ENCODE assay signal across 1 cellular context in genomic region chr12:53625946-53626701, GRCh38.
A peak's percentile ranks its signal among the peaks of the same experiment; 100 is the strongest.
TF ChIP-seq lines count a peak whose summit lies in the region.

TSS of gene ATF7 (minus strand) at chr12:53626382. CDS start at chr12:53601000, 25,382 bp downstream.

TF ChIP-seq in HepG2, 621 proteins besides CTCF, POLR2A, EP300 and RAD21 (continued from another document and continues in another):
- TF ChIP-seq ZBTB3 (CRISPR knock-in tag; IDR thresholded peaks at IDR 0.05; ENCODE audit: borderline replicate concordance, low read depth): no peak
- no peak for TF ChIP-seq ZNF142 (CRISPR knock-in tag; IDR thresholded peaks at IDR 0.05)
- peak; percentile 89 for TF ChIP-seq ZGPAT (CRISPR knock-in tag; IDR thresholded peaks at IDR 0.05)
- TF ChIP-seq THRA (CRISPR knock-in tag; IDR thresholded peaks at IDR 0.05; ENCODE audit: borderline replicate concordance): peak; percentile 44; the same call in 1 of the 2 replicates
- TF ChIP-seq TBP (CRISPR knock-in tag; IDR thresholded peaks at IDR 0.05): no peak
- peak; percentile 83 for TF ChIP-seq ZFY (CRISPR knock-in tag; IDR thresholded peaks at IDR 0.05)
- no peak for TF ChIP-seq PAWR (CRISPR knock-in tag; IDR thresholded peaks at IDR 0.05; ENCODE audit: borderline replicate concordance)
- no peak for TF ChIP-seq ARNT (IDR thresholded peaks at IDR 0.05)
- no peak for TF ChIP-seq CSRNP2 (CRISPR knock-in tag; conservative IDR thresholded peaks at IDR 0.05; ENCODE audit: low read depth)
- no peak for TF ChIP-seq DNMT1 (CRISPR knock-in tag; IDR thresholded peaks at IDR 0.05)
- no peak for TF ChIP-seq MTF2 (CRISPR knock-in tag; IDR thresholded peaks at IDR 0.05; ENCODE audit: borderline replicate concordance)
- TF ChIP-seq ARID5B (CRISPR knock-in tag; IDR thresholded peaks at IDR 0.05): peak; percentile 35; the same call in 1 of the 2 replicates
- TF ChIP-seq ZNF776 (CRISPR knock-in tag; IDR thresholded peaks at IDR 0.05): no peak
- peak; percentile 65; the same call in 1 of the 2 replicates for TF ChIP-seq TARDBP (CRISPR knock-in tag; IDR thresholded peaks at IDR 0.05)
- peak; percentile 81 for TF ChIP-seq PAXIP1 (CRISPR knock-in tag; conservative IDR thresholded peaks at IDR 0.05)
- no peak for TF ChIP-seq CEBPB (IDR thresholded peaks at IDR 0.05; ENCODE audit: borderline replicate concordance, low read depth, low read length)
- peak; percentile 56 for TF ChIP-seq TFDP2 (CRISPR knock-in tag; IDR thresholded peaks at IDR 0.05)
- TF ChIP-seq ZNF180 (CRISPR knock-in tag; IDR thresholded peaks at IDR 0.05; ENCODE audit: borderline replicate concordance, low read depth): no peak
- peak; percentile 78; the same call in 1 of the 2 replicates for TF ChIP-seq HBP1 (CRISPR knock-in tag; IDR thresholded peaks at IDR 0.05; ENCODE audit: low read depth)
- peak; percentile 22; the same call in 1 of the 2 replicates for TF ChIP-seq TFAP4 (IDR thresholded peaks at IDR 0.05; ENCODE audit: borderline replicate concordance, low read depth)
- no peak for TF ChIP-seq U2AF2 (IDR thresholded peaks at IDR 0.05; ENCODE audit: low read depth, low read length)
- TF ChIP-seq MED1 (CRISPR knock-in tag; IDR thresholded peaks at IDR 0.05): peak; percentile 67
- no peak for TF ChIP-seq ZKSCAN1 (IDR thresholded peaks at IDR 0.05; ENCODE audit: low read length)
- TF ChIP-seq NFKBIZ (CRISPR knock-in tag; IDR thresholded peaks at IDR 0.05): 0 out of 2 replicates have a peak, but pooled peaks have one; percentile 18
- TF ChIP-seq MTF1 (CRISPR knock-in tag; IDR thresholded peaks at IDR 0.05): no peak
- 0 out of 2 replicates have a peak, but pooled peaks have one; percentile 29 for TF ChIP-seq ZIK1 (CRISPR knock-in tag; IDR thresholded peaks at IDR 0.05; ENCODE audit: borderline replicate concordance, low read depth)
- 0 out of 2 replicates have a peak, but pooled peaks have one; percentile 31 for TF ChIP-seq SNAPC2 (CRISPR knock-in tag; IDR thresholded peaks at IDR 0.05)
- TF ChIP-seq ZFX (CRISPR knock-in tag; IDR thresholded peaks at IDR 0.05; ENCODE audit: low read depth): peak; percentile 91
- TF ChIP-seq DBP (CRISPR knock-in tag; IDR thresholded peaks at IDR 0.05; ENCODE audit: not compliant biosample characterization): no peak
